Comparison of ENCODE assay signal across 8 cellular contexts in the genomic region with DNA sequence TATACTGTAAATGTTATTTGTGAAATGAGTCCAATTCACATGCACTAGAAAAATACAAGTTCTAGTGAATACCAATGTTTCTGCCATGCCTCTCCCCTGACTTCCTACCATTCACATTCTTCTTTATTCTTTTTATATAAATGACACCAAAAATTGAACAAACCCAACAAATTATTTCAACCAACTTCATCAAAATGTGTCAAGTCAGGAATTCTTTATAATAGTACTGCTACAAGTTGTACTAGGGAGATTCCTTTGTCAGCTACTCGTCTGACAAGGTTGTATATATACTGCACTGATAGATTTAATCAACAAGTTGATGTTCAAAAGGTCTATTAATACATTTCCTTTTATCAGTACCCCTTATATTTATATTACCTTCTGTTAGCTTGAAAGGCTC. TPM values are rescaled to one million over a fixed set of nuclear protein-coding genes. Genes with fewer than 3 reads are reported as not detected.
DNase-seq lines count a peak whose midpoint lies in the region; ATAC-seq, FAIRE-seq and TF ChIP-seq lines count a peak whose summit lies in the region.

No MANE protein-coding gene starts in this region.

- H3K27ac Mint-ChIP-seq in activated naive CD4-positive, alpha-beta T cell treated with anti-CD3 and anti-CD28 coated beads for 36 hours: peak overlapping the region; percentile 99
- peak overlapping the region; percentile 97 for H3K27ac Mint-ChIP-seq in activated naive CD8-positive, alpha-beta T cell treated with anti-CD3 and anti-CD28 coated beads for 36 hours

- no peaks in the 10 kb centered on the region for H4K20me1 ChIP-seq in keratinocyte (ENCODE audit: control insufficient read depth, extremely low read depth, insufficient read depth, low read length)

- H3K9me3 ChIP-seq in keratinocyte (ENCODE audit: control insufficient read depth, low read depth, low read length) (no peaks in the 10 kb centered on the region), thymus (ENCODE audit: control insufficient read depth) (no peaks in the 10 kb centered on the region)

- peaks cover 31% of the 10 kb centered on the region for H3K4me1 ChIP-seq in keratinocyte (ENCODE audit: control insufficient read depth, extremely low read depth, insufficient read depth, low read length)
- H3K4me1 ChIP-seq in thymus (ENCODE audit: control insufficient read depth, insufficient read depth, low read length): peaks cover 27% of the 10 kb centered on the region

- H3K9ac ChIP-seq in keratinocyte (ENCODE audit: control insufficient read depth, extremely low read depth, insufficient read depth, low read length): peak overlapping the region; percentile 99

- H3K4me2 ChIP-seq in keratinocyte (ENCODE audit: control insufficient read depth, extremely low read depth, insufficient read depth, low read depth, low read length): peak overlapping the region; percentile 87

- CTCF ChIA-PET in activated naive CD4-positive, alpha-beta T cell treated with anti-CD3 and anti-CD28 coated beads for 36 hours (lab: Charles Lee): interaction anchor here (0.6 to 1.7 kb wide), 4 partner anchors 10 to 232 kb away, joined by 3 to 4 read pairs (median 4); no protein-coding TSS in a partner anchor

- 18% methylated on average over 1 of the region's 1 CpG for WGBS in thymus

- FAIRE-seq in keratinocyte (lab: Jason Lieb, UNC): no peak

- dilution Hi-C loops in keratinocyte (cut with MboI; ENCODE audit: extremely low pct_ligation_motif_present, low sequenced_read_pairs): no loop called here

- H3K9me1 ChIP-seq in keratinocyte (ENCODE audit: control insufficient read depth, extremely low read depth, insufficient read depth, low read length): no peaks in the 10 kb centered on the region

- no peak overlapping the region for H2AFZ ChIP-seq in keratinocyte (ENCODE audit: control insufficient read depth, low read length)

- H3K4me1 Mint-ChIP-seq in activated naive CD4-positive, alpha-beta T cell treated with anti-CD3 and anti-CD28 coated beads for 36 hours (ENCODE audit: low read depth): peaks cover 58% of the 10 kb centered on the region
- H3K4me1 Mint-ChIP-seq in activated naive CD8-positive, alpha-beta T cell treated with anti-CD3 and anti-CD28 coated beads for 36 hours: peaks cover 54% of the 10 kb centered on the region

- no peaks in the 10 kb centered on the region for H3K27me3 ChIP-seq in keratinocyte (ENCODE audit: control insufficient read depth, extremely low read depth, insufficient read depth, low read length)
- no peaks in the 10 kb centered on the region for H3K27me3 ChIP-seq in thymus (ENCODE audit: control insufficient read depth, insufficient read depth)

- peaks cover 17% of the 10 kb centered on the region for H3K36me3 Mint-ChIP-seq in activated naive CD4-positive, alpha-beta T cell treated with anti-CD3 and anti-CD28 coated beads for 36 hours (ENCODE audit: low read depth)
- H3K36me3 Mint-ChIP-seq in activated naive CD8-positive, alpha-beta T cell treated with anti-CD3 and anti-CD28 coated beads for 36 hours: peaks cover 49% of the 10 kb centered on the region

- no peak for DNase-seq in activated naive CD4-positive, alpha-beta T cell treated with anti-CD3 and anti-CD28 coated beads for 36 hours
- DNase-seq in activated naive CD4-positive, alpha-beta T cell (lab: John Stamatoyannopoulos, UW): no peak
- DNase-seq in activated naive CD8-positive, alpha-beta T cell treated with anti-CD3 and anti-CD28 coated beads for 36 hours: no peak
- DNase-seq in keratinocyte (ENCODE audit: low read depth, low spot score) (no peak), NCI-H345 treated with DMSO at 0.1 percent for 48 hours (lab: John Stamatoyannopoulos, UW; ENCODE audit: unreplicated experiment) (no peak)

- no peaks in the 10 kb centered on the region for H3K9me3 Mint-ChIP-seq in activated naive CD4-positive, alpha-beta T cell treated with anti-CD3 and anti-CD28 coated beads for 36 hours
- H3K9me3 Mint-ChIP-seq in activated naive CD8-positive, alpha-beta T cell treated with anti-CD3 and anti-CD28 coated beads for 36 hours: no peaks in the 10 kb centered on the region

- no peak for TF ChIP-seq CTCF in keratinocyte (optimal IDR thresholded peaks at IDR 0.05 in 1 of 3, IDR thresholded peaks at IDR 0.05 in 1 of 3, conservative IDR thresholded peaks at IDR 0.05 in 1 of 3; ENCODE audit: extremely low read depth in 1 of 3, insufficient read depth in 2 of 3, low read length in 3 of 3)

- peak overlapping the region; percentile 88 to 99 (median 92) for H3K4me3 ChIP-seq in keratinocyte (ENCODE audit: control insufficient read depth in 2 of 3, extremely low read depth in 1 of 3, insufficient read depth in 2 of 3, low read depth in 1 of 3, low read length in 3 of 3)
- H3K4me3 ChIP-seq in thymus (ENCODE audit: low read length): peak overlapping the region; percentile 99

- intact Hi-C loops in activated naive CD4-positive, alpha-beta T cell treated with anti-CD3 and anti-CD28 coated beads for 36 hours (cut with micrococcal nuclease): loop anchor here (2.0 kb wide), 1 partner anchor 44 kb away; no protein-coding TSS in a partner anchor

- no peaks in the 10 kb centered on the region for H3K27me3 Mint-ChIP-seq in activated naive CD4-positive, alpha-beta T cell treated with anti-CD3 and anti-CD28 coated beads for 36 hours (ENCODE audit: low read depth)
- H3K27me3 Mint-ChIP-seq in activated naive CD8-positive, alpha-beta T cell treated with anti-CD3 and anti-CD28 coated beads for 36 hours: peaks cover 4% of the 10 kb centered on the region

- peak overlapping the region; percentile 96 for H3K4me3 Mint-ChIP-seq in activated naive CD4-positive, alpha-beta T cell treated with anti-CD3 and anti-CD28 coated beads for 36 hours
- H3K4me3 Mint-ChIP-seq in activated naive CD8-positive, alpha-beta T cell treated with anti-CD3 and anti-CD28 coated beads for 36 hours: peak overlapping the region; percentile 95

- H3K27ac ChIP-seq in keratinocyte (ENCODE audit: control insufficient read depth, insufficient read depth, low read length) (peak overlapping the region; percentile 98), thymus (ENCODE audit: low read depth) (no peak overlapping the region)

- no peaks in the 10 kb centered on the region for H3K36me3 ChIP-seq in keratinocyte (ENCODE audit: control insufficient read depth in 2 of 2, extremely low read depth in 1 of 2, insufficient read depth in 2 of 2, low read length in 2 of 2)
- no peaks in the 10 kb centered on the region for H3K36me3 ChIP-seq in thymus (ENCODE audit: control insufficient read depth, insufficient read depth)

- ATAC-seq in HG02885 (IDR thresholded peaks at IDR 0.05; ENCODE audit: poor library complexity, unreplicated experiment) (no peak), GM18907 (IDR thresholded peaks at IDR 0.05; ENCODE audit: unreplicated experiment) (no peak)

- peaks cover 73% of the 10 kb centered on the region for H3K79me2 ChIP-seq in keratinocyte (ENCODE audit: control insufficient read depth, insufficient read depth, low read length)

RNA-seq across cellular contexts. Expression of a gene that starts 3.0 kb away (rescaled TPM):
- total RNA-seq in activated naive CD4-positive, alpha-beta T cell treated with anti-CD3 and anti-CD28 coated beads for 36 hours: 100 to 1,000 TPM; 149 to 162 TPM
- 100 to 1,000 TPM; 204 to 227 TPM for total RNA-seq in activated naive CD8-positive, alpha-beta T cell treated with anti-CD3 and anti-CD28 coated beads for 36 hours
- 97.0 to 169 TPM (median 130 TPM) in 3 replicates for polyA plus RNA-seq in keratinocyte
- 110 TPM for polyA plus RNA-seq in keratinocyte (2011; ENCODE audit: low read depth)
- 54.3 and 118 TPM in 2 replicates for polyA plus RNA-seq in keratinocyte (2011; cell fraction: cytosol; rRNA removed)
- 84.8 and 109 TPM in 2 replicates for polyA plus RNA-seq in keratinocyte (2011; cell fraction: nucleus; rRNA removed)
- polyA plus RNA-seq in keratinocyte (2012; ENCODE audit: low replicate concordance): 69.2 and 87.6 TPM in 2 replicates
- polyA minus RNA-seq in keratinocyte: 227 to 533 TPM (median 415 TPM) in 3 replicates
- polyA minus RNA-seq in keratinocyte (2011; cell fraction: cytosol; rRNA and poly(A)+ RNA removed): 322 TPM
- polyA minus RNA-seq in keratinocyte (2011; cell fraction: nucleus; rRNA and poly(A)+ RNA removed): 237 and 437 TPM in 2 replicates
- polyA plus RNA-seq in thymus: 66.5 TPM
